In genomic region chr20:5127204-5127858, GRCh38 we compare ENCODE assay signal across 1 cellular context.
TF ChIP-seq lines count a peak whose summit lies in the region.

No MANE protein-coding gene starts in this region.

TF ChIP-seq in HepG2, 621 proteins besides CTCF, POLR2A, EP300 and RAD21 (continued from another document and continues in another):
- 0 out of 2 replicates have a peak, but pooled peaks have one; percentile 48 for TF ChIP-seq THAP7 (CRISPR knock-in tag; IDR thresholded peaks at IDR 0.05)
- TF ChIP-seq NRL (CRISPR knock-in tag; IDR thresholded peaks at IDR 0.05; ENCODE audit: borderline replicate concordance) = no peak
- TF ChIP-seq HOXA3 (CRISPR knock-in tag; IDR thresholded peaks at IDR 0.05) = no peak
- TF ChIP-seq ZNF557 (CRISPR knock-in tag; IDR thresholded peaks at IDR 0.05) = no peak
- no peak for TF ChIP-seq ZNF292 (CRISPR knock-in tag; IDR thresholded peaks at IDR 0.05; ENCODE audit: borderline replicate concordance, low read depth)
- peak; percentile 15; the same call in 1 of the 2 replicates for TF ChIP-seq KLF6 (CRISPR knock-in tag; IDR thresholded peaks at IDR 0.05)
- TF ChIP-seq KAT7 (CRISPR knock-in tag; IDR thresholded peaks at IDR 0.05; ENCODE audit: borderline replicate concordance) = no peak
- no peak for TF ChIP-seq TMF1 (CRISPR knock-in tag; IDR thresholded peaks at IDR 0.05; ENCODE audit: low read depth)
- no peak for TF ChIP-seq HNF4G (IDR thresholded peaks at IDR 0.05; ENCODE audit: borderline replicate concordance, low read depth, low read length)
- no peak for TF ChIP-seq HNF4G (CRISPR knock-in tag; IDR thresholded peaks at IDR 0.05; ENCODE audit: borderline replicate concordance, low read depth)
- no peak for TF ChIP-seq NFE2L2 (IDR thresholded peaks at IDR 0.05; ENCODE audit: low read length)
- no peak for TF ChIP-seq TFAP4 (IDR thresholded peaks at IDR 0.05; ENCODE audit: borderline replicate concordance, low read depth)
- no peak for TF ChIP-seq FOXO1 (CRISPR knock-in tag; IDR thresholded peaks at IDR 0.05)
- TF ChIP-seq ZHX2 (IDR thresholded peaks at IDR 0.05; ENCODE audit: low read depth) = no peak
- TF ChIP-seq ZHX2 (CRISPR knock-in tag; IDR thresholded peaks at IDR 0.05; ENCODE audit: borderline replicate concordance) = no peak
- no peak for TF ChIP-seq ZNF10 (CRISPR knock-in tag; IDR thresholded peaks at IDR 0.05; ENCODE audit: borderline replicate concordance, low read depth)
- no peak for TF ChIP-seq SYNCRIP (IDR thresholded peaks at IDR 0.05; ENCODE audit: insufficient read depth, low read depth, low read length)
- no peak for TF ChIP-seq ZBTB43 (CRISPR knock-in tag; conservative IDR thresholded peaks at IDR 0.05)
- no peak for TF ChIP-seq MBNL3 (CRISPR knock-in tag; conservative IDR thresholded peaks at IDR 0.05)
- no peak for TF ChIP-seq RFX5 (IDR thresholded peaks at IDR 0.05; ENCODE audit: low read depth, low read length)
- no peak for TF ChIP-seq ZNF839 (CRISPR knock-in tag; IDR thresholded peaks at IDR 0.05; ENCODE audit: borderline replicate concordance)
- TF ChIP-seq RBM22 (optimal IDR thresholded peaks at IDR 0.05; ENCODE audit: low read length) = no peak
- TF ChIP-seq TRIM22 (IDR thresholded peaks at IDR 0.05) = no peak
- no peak for TF ChIP-seq NPAS2 (CRISPR knock-in tag; IDR thresholded peaks at IDR 0.05; ENCODE audit: borderline replicate concordance)
- no peak for TF ChIP-seq KDM3A (CRISPR knock-in tag; IDR thresholded peaks at IDR 0.05; ENCODE audit: low read depth)
- TF ChIP-seq HNRNPLL (IDR thresholded peaks at IDR 0.05; ENCODE audit: low read depth, low read length, poor library complexity, severe bottlenecking) = no peak
- TF ChIP-seq REPIN1 (CRISPR knock-in tag; IDR thresholded peaks at IDR 0.05; ENCODE audit: borderline replicate concordance, low read depth) = no peak; the same call in 1 of the 2 replicates
- no peak for TF ChIP-seq SOX13 (IDR thresholded peaks at IDR 0.05)
- TF ChIP-seq SOX13 (CRISPR knock-in tag; conservative IDR thresholded peaks at IDR 0.05 in 1 of 2, IDR thresholded peaks at IDR 0.05 in 1 of 2) = no peak
- no peak for TF ChIP-seq ZNF382 (CRISPR knock-in tag; IDR thresholded peaks at IDR 0.05; ENCODE audit: borderline replicate concordance)
- TF ChIP-seq NFRKB (IDR thresholded peaks at IDR 0.05) = peak; percentile 69; the same call in 1 of the 2 replicates
- no peak for TF ChIP-seq FOXP1 (IDR thresholded peaks at IDR 0.05)
- no peak for TF ChIP-seq FOXP1 (CRISPR knock-in tag; IDR thresholded peaks at IDR 0.05)
- peak; percentile 79; the same call in 1 of the 2 replicates for TF ChIP-seq ZNF253 (CRISPR knock-in tag; IDR thresholded peaks at IDR 0.05; ENCODE audit: borderline replicate concordance)
- no peak for TF ChIP-seq ETS1 (CRISPR knock-in tag; IDR thresholded peaks at IDR 0.05)
- no peak for TF ChIP-seq FOXJ3 (CRISPR knock-in tag; IDR thresholded peaks at IDR 0.05; ENCODE audit: borderline replicate concordance)
- peak; percentile 86; the same call in 1 of the 2 replicates for TF ChIP-seq CREBL2 (CRISPR knock-in tag; IDR thresholded peaks at IDR 0.05; ENCODE audit: borderline replicate concordance)
- TF ChIP-seq TBL1XR1 (IDR thresholded peaks at IDR 0.05; ENCODE audit: borderline replicate concordance, low read length, partially characterized antibody) = no peak
- TF ChIP-seq NR2F2 (IDR thresholded peaks at IDR 0.05; ENCODE audit: borderline replicate concordance, low read depth) = no peak
- TF ChIP-seq SOX5 (CRISPR knock-in tag; IDR thresholded peaks at IDR 0.05; ENCODE audit: borderline replicate concordance) = no peak
- peak; percentile 51; the same call in 1 of the 2 replicates for TF ChIP-seq ZNF710 (CRISPR knock-in tag; IDR thresholded peaks at IDR 0.05; ENCODE audit: borderline replicate concordance)
- 0 out of 2 replicates have a peak, but pooled peaks have one; percentile 20 for TF ChIP-seq ZNF543 (CRISPR knock-in tag; IDR thresholded peaks at IDR 0.05)
- TF ChIP-seq ZNF501 (CRISPR knock-in tag; IDR thresholded peaks at IDR 0.05) = no peak
- no peak for TF ChIP-seq USF2 (IDR thresholded peaks at IDR 0.05; ENCODE audit: low read depth, low read length)
- no peak for TF ChIP-seq USF2 (CRISPR knock-in tag; IDR thresholded peaks at IDR 0.05; ENCODE audit: borderline replicate concordance)
- TF ChIP-seq GPN1 (CRISPR knock-in tag; IDR thresholded peaks at IDR 0.05; ENCODE audit: borderline replicate concordance) = no peak
- TF ChIP-seq MTERF4 (CRISPR knock-in tag; IDR thresholded peaks at IDR 0.05) = peak; percentile 99
- TF ChIP-seq NFYC (CRISPR knock-in tag; IDR thresholded peaks at IDR 0.05) = no peak
- TF ChIP-seq ZNF326 (CRISPR knock-in tag; IDR thresholded peaks at IDR 0.05; ENCODE audit: borderline replicate concordance) = no peak
